ENCODE assay signal across 1 cellular context in the genomic region with DNA sequence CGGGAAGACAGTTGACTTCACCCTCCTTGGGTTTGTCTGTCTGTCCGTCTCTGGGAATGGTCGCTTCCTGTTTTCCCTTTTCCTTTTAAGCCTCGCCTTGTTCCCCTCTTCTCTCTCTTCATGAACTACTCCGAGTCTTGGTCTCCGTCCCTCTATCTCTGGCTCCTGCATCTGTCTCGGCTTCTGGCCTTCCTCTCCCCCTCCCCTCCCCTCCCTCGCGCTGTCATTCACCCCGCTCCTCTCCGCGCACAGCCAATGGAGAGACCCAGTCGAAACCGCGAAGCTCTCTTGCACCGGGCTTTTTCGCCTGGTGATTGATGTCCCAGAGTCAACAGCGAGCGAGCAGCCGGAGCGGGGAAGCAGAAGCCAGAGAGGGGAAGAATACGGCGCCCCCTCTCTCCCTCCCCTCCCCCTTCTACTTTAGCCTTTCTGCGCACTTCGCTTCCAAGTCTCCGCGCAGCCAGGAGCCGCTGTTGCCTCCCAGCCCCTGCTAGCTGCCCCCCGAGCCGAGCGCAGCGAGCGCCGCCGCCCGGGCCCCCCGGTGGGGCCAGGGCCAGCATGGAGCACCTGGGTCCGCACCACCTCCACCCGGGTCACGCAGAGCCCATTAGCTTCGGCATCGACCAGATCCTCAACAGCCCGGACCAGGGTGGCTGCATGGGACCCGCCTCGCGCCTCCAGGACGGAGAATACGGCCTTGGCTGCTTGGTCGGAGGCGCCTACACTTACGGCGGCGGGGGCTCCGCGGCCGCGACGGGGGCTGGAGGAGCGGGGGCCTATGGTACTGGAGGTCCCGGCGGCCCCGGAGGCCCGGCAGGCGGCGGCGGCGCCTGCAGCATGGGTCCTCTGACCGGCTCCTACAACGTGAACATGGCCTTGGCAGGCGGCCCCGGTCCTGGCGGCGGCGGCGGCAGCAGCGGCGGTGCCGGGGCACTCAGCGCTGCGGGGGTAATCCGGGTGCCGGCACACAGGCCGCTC.
TF ChIP-seq lines count a peak whose summit lies in the region.

Gene TLX1 (plus strand): TSS at position 317 of the 978 bp plus-strand sequence. CDS start 242 bp downstream, at position 559.

TF ChIP-seq in K562, 482 proteins besides CTCF, POLR2A, EP300 and RAD21 (continued from another document):
- TF ChIP-seq, protein P1, sequence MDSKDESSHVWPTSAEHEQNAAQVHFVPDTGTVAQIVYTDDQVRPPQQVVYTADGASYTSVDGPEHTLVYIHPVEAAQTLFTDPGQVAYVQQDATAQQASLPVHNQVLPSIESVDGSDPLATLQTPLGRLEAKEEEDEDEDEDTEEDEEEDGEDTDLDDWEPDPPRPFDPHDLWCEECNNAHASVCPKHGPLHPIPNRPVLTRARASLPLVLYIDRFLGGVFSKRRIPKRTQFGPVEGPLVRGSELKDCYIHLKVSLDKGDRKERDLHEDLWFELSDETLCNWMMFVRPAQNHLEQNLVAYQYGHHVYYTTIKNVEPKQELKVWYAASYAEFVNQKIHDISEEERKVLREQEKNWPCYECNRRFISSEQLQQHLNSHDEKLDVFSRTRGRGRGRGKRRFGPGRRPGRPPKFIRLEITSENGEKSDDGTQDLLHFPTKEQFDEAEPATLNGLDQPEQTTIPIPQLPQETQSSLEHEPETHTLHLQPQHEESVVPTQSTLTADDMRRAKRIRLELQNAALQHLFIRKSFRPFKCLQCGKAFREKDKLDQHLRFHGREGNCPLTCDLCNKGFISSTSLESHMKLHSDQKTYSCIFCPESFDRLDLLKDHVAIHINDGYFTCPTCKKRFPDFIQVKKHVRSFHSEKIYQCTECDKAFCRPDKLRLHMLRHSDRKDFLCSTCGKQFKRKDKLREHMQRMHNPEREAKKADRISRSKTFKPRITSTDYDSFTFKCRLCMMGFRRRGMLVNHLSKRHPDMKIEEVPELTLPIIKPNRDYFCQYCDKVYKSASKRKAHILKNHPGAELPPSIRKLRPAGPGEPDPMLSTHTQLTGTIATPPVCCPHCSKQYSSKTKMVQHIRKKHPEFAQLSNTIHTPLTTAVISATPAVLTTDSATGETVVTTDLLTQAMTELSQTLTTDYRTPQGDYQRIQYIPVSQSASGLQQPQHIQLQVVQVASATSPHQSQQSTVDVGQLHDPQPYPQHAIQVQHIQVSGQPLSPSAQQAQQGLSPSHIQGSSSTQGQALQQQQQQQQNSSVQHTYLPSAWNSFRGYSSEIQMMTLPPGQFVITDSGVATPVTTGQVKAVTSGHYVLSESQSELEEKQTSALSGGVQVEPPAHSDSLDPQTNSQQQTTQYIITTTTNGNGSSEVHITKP (IDR thresholded peaks at IDR 0.05; ENCODE audit: partially characterized antibody), result peak; percentile 82
